17 cellular contexts compared by ENCODE assay signal in the genomic region with DNA sequence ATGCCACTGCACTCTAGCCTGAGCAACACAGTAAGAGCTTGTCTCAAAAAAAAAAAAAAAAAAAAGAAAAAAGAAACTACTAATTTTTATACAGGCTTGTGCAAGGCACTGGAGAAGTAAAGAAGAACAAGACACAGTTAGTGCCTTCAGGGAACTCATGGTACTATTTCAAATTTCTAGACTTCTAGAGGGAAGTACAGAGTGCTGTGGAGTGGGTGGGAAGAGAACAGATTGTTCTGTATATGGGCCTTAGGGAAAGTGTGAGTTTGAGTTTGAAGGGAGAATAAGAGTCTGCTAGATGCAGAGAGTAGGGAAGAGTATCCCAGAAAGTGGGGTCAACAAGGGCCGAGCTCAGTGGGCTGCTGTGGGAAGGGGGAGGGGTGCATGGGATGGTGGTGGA.
A peak's percentile ranks its signal among the peaks of the same experiment; 100 is the strongest.
DNase-seq lines count a peak whose midpoint lies in the region; ATAC-seq and TF ChIP-seq lines count a peak whose summit lies in the region.
"Had no signal": no experiment of that assay in that cellular context is flagged by ENCODE, and none has a peak within 500 bp of the region (broad histone marks: within the 10 kb centered on the region; RNA-seq: fewer than 3 reads in every experiment).

No MANE protein-coding gene starts in this region.

- peak overlapping the region; percentile 68 for H3K23ac ChIP-seq in trophoblast cell (ENCODE audit: low read length)

- no CpG with 5 or more reads among the region's 1 CpG for WGBS in trophoblast cell (ENCODE audit: extremely low coverage, insufficient coverage, insufficient read length)

- no peaks in the 10 kb centered on the region for H3K79me1 ChIP-seq in trophoblast cell (ENCODE audit: low read length)

- H3K79me2 ChIP-seq in trophoblast cell (ENCODE audit: control insufficient read depth, insufficient read depth, low read length, poor library complexity), result no peaks in the 10 kb centered on the region

- intact Hi-C loops in upper lobe of right lung (cut with DNase I), result no loop called here

- H3K9ac ChIP-seq in trophoblast cell (ENCODE audit: low read length), result no peak overlapping the region
- H3K9ac ChIP-seq: BLaER1 had no signal

- H3K18ac ChIP-seq in trophoblast cell (ENCODE audit: low read length), result no peak overlapping the region

- H3K9me3 ChIP-seq in trophoblast cell (ENCODE audit: insufficient read depth, low read depth, low read length) (no peaks in the 10 kb centered on the region), upper lobe of right lung (no peaks in the 10 kb centered on the region)
- H3K9me3 ChIP-seq: BE2C, BLaER1, Caco-2 had no signal

- no peak overlapping the region for H4K12ac ChIP-seq in trophoblast cell (ENCODE audit: low read depth, low read length)

- no peak overlapping the region for H2BK12ac ChIP-seq in trophoblast cell (ENCODE audit: low read length)

- H3K36me3 ChIP-seq in trophoblast cell (ENCODE audit: control insufficient read depth in 1 of 2, insufficient read depth in 2 of 2, low read length in 2 of 2), result no peaks in the 10 kb centered on the region
- H3K36me3 ChIP-seq in upper lobe of right lung, result no peaks in the 10 kb centered on the region
- H3K36me3 ChIP-seq: BE2C, BLaER1 had no signal

- no peak for DNase-seq in trophoblast cell
- no peak for DNase-seq in upper lobe of right lung
- no peak for DNase-seq in NCI-H1105 (lab: John Stamatoyannopoulos, UW)
- no peak for DNase-seq in NCI-H510A treated with DMSO at 0.1 percent for 48 hours (lab: John Stamatoyannopoulos, UW)
- DNase-seq: 8988T; ACHN; BE2C; C1 segment of cervical spinal cord; Caco-2; Calu3; CD4-positive, alpha-beta T cell; CD8-positive, alpha-beta T cell; DMS79 treated with DMSO at 0.1 percent for 48 hours; GF-D8 had no signal

- no peak overlapping the region for H3K4me2 ChIP-seq in trophoblast cell (ENCODE audit: low read length)
- H3K4me2 ChIP-seq: BLaER1 had no signal

- no peak overlapping the region for H2BK5ac ChIP-seq in trophoblast cell (ENCODE audit: low read depth, low read length, poor library complexity)

- no peak overlapping the region for H2AFZ ChIP-seq in trophoblast cell (ENCODE audit: insufficient read depth, low read length, poor library complexity)

- no peak for TF ChIP-seq CTCF in upper lobe of right lung (IDR thresholded peaks at IDR 0.05)

- H3K4me3 ChIP-seq in trophoblast cell (ENCODE audit: low read depth, low read length), result no peak overlapping the region
- H3K4me3 ChIP-seq in upper lobe of right lung, result no peak overlapping the region
- H3K4me3 ChIP-seq: BLaER1 had no signal

- H3K14ac ChIP-seq in trophoblast cell (ENCODE audit: low read length), result no peak overlapping the region

- no peak overlapping the region for H2AK5ac ChIP-seq in trophoblast cell (ENCODE audit: low read length)

- no peak overlapping the region for H4K8ac ChIP-seq in trophoblast cell (ENCODE audit: low read depth, low read length)

- H3K27me3 ChIP-seq in trophoblast cell (ENCODE audit: insufficient read depth, low read length) (no peaks in the 10 kb centered on the region), upper lobe of right lung (no peaks in the 10 kb centered on the region)
- H3K27me3 ChIP-seq: BE2C, BLaER1 had no signal

- ATAC-seq in upper lobe of right lung (peak; percentile 89), HG02610 (IDR thresholded peaks at IDR 0.05; ENCODE audit: unreplicated experiment) (no peak)
- ATAC-seq: CD8-positive, alpha-beta T cell had no signal

- H3K27ac ChIP-seq in angular gyrus (ENCODE audit: low read depth, low read length), result peak overlapping the region; percentile 57
- H3K27ac ChIP-seq in trophoblast cell (ENCODE audit: low read depth, low read length), result no peak overlapping the region
- no peak overlapping the region for H3K27ac ChIP-seq in upper lobe of right lung
- H3K27ac ChIP-seq: BLaER1 had no signal

- no peaks in the 10 kb centered on the region for H3K4me1 ChIP-seq in trophoblast cell (ENCODE audit: control insufficient read depth in 1 of 2, insufficient read depth in 2 of 2, low read length in 2 of 2)
- no peaks in the 10 kb centered on the region for H3K4me1 ChIP-seq in upper lobe of right lung
- H3K4me1 ChIP-seq: BE2C, BLaER1, Caco-2 had no signal

- H4K91ac ChIP-seq in trophoblast cell (ENCODE audit: low read depth, low read length), result no peak overlapping the region

- H2BK120ac ChIP-seq in trophoblast cell (ENCODE audit: insufficient read depth, low read length, poor library complexity), result no peak overlapping the region

- no peak overlapping the region for H3K4ac ChIP-seq in trophoblast cell (ENCODE audit: low read depth, low read length)
